ENCODE assay signal across 2 cellular contexts in the genomic region with DNA sequence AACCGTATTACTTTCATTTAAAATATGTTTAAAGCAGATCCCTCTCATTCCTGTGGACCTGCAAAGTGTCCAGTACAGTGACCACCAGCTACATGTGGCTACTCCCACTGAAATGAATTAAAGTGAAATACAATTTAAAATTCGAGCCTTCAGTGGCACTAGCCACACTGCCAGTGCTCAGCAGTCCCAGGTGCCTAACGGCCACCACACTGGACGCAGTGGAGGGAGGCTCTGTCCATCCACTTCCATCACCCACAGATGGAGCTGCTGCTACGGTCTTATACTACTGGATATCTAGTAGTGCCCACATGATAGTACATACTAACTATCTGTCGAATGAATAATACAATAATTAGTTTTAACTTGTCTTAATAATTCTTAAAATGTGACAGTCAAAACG.
TF ChIP-seq lines count a peak whose summit lies in the region.

No MANE protein-coding gene starts in this region.

TF ChIP-seq in GM23338, 12 proteins besides CTCF, POLR2A, EP300 and RAD21:
- no peak for TF ChIP-seq STAT1 (IDR thresholded peaks at IDR 0.05; ENCODE audit: unreplicated experiment)
- no peak for TF ChIP-seq ZNF114 (CRISPR knock-in tag; IDR thresholded peaks at IDR 0.05)
- TF ChIP-seq, protein P1, sequence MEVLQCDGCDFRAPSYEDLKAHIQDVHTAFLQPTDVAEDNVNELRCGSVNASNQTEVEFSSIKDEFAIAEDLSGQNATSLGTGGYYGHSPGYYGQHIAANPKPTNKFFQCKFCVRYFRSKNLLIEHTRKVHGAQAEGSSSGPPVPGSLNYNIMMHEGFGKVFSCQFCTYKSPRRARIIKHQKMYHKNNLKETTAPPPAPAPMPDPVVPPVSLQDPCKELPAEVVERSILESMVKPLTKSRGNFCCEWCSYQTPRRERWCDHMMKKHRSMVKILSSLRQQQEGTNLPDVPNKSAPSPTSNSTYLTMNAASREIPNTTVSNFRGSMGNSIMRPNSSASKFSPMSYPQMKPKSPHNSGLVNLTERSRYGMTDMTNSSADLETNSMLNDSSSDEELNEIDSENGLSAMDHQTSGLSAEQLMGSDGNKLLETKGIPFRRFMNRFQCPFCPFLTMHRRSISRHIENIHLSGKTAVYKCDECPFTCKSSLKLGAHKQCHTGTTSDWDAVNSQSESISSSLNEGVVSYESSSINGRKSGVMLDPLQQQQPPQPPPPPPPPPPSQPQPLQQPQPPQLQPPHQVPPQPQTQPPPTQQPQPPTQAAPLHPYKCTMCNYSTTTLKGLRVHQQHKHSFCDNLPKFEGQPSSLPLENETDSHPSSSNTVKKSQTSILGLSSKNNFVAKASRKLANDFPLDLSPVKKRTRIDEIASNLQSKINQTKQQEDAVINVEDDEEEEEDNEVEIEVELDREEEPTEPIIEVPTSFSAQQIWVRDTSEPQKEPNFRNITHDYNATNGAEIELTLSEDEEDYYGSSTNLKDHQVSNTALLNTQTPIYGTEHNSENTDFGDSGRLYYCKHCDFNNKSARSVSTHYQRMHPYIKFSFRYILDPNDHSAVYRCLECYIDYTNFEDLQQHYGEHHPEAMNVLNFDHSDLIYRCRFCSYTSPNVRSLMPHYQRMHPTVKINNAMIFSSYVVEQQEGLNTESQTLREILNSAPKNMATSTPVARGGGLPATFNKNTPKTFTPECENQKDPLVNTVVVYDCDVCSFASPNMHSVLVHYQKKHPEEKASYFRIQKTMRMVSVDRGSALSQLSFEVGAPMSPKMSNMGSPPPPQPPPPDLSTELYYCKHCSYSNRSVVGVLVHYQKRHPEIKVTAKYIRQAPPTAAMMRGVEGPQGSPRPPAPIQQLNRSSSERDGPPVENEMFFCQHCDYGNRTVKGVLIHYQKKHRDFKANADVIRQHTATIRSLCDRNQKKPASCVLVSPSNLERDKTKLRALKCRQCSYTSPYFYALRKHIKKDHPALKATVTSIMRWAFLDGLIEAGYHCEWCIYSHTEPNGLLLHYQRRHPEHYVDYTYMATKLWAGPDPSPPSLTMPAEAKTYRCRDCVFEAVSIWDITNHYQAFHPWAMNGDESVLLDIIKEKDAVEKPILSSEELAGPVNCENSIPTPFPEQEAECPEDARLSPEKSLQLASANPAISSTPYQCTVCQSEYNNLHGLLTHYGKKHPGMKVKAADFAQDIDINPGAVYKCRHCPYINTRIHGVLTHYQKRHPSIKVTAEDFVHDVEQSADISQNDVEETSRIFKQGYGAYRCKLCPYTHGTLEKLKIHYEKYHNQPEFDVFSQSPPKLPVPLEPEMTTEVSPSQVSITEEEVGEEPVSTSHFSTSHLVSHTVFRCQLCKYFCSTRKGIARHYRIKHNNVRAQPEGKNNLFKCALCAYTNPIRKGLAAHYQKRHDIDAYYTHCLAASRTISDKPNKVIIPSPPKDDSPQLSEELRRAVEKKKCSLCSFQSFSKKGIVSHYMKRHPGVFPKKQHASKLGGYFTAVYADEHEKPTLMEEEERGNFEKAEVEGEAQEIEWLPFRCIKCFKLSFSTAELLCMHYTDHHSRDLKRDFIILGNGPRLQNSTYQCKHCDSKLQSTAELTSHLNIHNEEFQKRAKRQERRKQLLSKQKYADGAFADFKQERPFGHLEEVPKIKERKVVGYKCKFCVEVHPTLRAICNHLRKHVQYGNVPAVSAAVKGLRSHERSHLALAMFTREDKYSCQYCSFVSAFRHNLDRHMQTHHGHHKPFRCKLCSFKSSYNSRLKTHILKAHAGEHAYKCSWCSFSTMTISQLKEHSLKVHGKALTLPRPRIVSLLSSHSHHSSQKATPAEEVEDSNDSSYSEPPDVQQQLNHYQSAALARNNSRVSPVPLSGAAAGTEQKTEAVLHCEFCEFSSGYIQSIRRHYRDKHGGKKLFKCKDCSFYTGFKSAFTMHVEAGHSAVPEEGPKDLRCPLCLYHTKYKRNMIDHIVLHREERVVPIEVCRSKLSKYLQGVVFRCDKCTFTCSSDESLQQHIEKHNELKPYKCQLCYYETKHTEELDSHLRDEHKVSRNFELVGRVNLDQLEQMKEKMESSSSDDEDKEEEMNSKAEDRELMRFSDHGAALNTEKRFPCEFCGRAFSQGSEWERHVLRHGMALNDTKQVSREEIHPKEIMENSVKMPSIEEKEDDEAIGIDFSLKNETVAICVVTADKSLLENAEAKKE (CRISPR knock-in tag; IDR thresholded peaks at IDR 0.05) = no peak
- TF ChIP-seq CREB1 (CRISPR knock-in tag; IDR thresholded peaks at IDR 0.05; ENCODE audit: low read depth) = no peak

TF ChIP-seq in HepG2, 621 proteins besides CTCF, POLR2A, EP300 and RAD21:
- TF ChIP-seq, protein P2, sequence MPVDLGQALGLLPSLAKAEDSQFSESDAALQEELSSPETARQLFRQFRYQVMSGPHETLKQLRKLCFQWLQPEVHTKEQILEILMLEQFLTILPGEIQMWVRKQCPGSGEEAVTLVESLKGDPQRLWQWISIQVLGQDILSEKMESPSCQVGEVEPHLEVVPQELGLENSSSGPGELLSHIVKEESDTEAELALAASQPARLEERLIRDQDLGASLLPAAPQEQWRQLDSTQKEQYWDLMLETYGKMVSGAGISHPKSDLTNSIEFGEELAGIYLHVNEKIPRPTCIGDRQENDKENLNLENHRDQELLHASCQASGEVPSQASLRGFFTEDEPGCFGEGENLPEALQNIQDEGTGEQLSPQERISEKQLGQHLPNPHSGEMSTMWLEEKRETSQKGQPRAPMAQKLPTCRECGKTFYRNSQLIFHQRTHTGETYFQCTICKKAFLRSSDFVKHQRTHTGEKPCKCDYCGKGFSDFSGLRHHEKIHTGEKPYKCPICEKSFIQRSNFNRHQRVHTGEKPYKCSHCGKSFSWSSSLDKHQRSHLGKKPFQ (CRISPR knock-in tag; IDR thresholded peaks at IDR 0.05; ENCODE audit: insufficient replicate concordance) = peak; percentile 64
- TF ChIP-seq TEAD3 (CRISPR knock-in tag; optimal IDR thresholded peaks at IDR 0.05; ENCODE audit: borderline replicate concordance) = peak; percentile 31
- peak; percentile 72; the same call in 1 of the 2 replicates for TF ChIP-seq ZBTB38 (CRISPR knock-in tag; IDR thresholded peaks at IDR 0.05)
- no peak for TF ChIP-seq SOX13 (IDR thresholded peaks at IDR 0.05)
- TF ChIP-seq SOX13 (CRISPR knock-in tag; conservative IDR thresholded peaks at IDR 0.05 in 1 of 2, IDR thresholded peaks at IDR 0.05 in 1 of 2) = no peak
